9 cellular contexts compared by ENCODE assay signal in the genomic region with DNA sequence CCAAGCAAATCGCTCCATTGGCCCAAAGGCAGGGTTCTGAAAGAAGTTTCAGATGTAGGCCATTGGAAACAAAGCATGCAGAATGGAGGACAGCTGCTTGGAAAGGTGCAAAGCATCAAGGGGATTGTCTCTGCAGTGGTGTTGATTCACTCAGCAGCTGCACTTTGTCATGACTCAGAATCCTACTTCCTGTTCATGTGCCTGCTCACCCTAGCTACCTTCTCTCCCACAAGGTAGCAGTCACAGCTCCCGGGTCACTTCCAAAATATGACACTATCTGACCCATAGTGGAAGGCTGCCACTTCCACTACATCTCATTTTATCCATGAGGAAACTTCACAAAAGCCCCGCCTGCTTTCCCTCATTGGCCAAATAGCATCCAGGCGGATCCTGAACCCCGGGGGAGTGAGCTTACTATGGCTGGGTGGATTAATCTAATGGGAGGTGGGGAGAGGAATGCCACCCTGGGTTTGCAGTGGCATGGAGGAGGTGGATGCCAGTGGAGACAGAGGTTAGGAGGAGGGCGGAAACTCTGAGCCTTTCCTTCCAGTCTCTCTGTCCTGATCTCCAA.
DNase-seq lines count a peak whose midpoint lies in the region; ATAC-seq and TF ChIP-seq lines count a peak whose summit lies in the region.
"Had no signal": no experiment of that assay in that cellular context is flagged by ENCODE, and none has a peak within 500 bp of the region (broad histone marks: within the 10 kb centered on the region; RNA-seq: fewer than 3 reads in every experiment).

No MANE protein-coding gene starts in this region.

- peaks cover 72% of the 10 kb centered on the region for H3K27me3 ChIP-seq in left ventricle myocardium inferior (ENCODE audit: low read depth)

- peaks cover 16% of the 10 kb centered on the region for H3K9me3 ChIP-seq in left ventricle myocardium inferior (replicated peaks)

- intact Hi-C loops in left ventricle myocardium inferior (cut with micrococcal nuclease) = no loop called here

- DNase-seq in ELR (ENCODE audit: low read depth) (peak; percentile 55), M059J (ENCODE audit: low read depth) (peak; percentile 74), choroid plexus epithelial cell (ENCODE audit: low read depth) (peak; percentile 18), left ventricle myocardium inferior (no peak), GM13976 (ENCODE audit: low spot score) (no peak), NAMALWA (ENCODE audit: low spot score) (no peak)
- DNase-seq: NCI-H524 had no signal

- peaks cover 6% of the 10 kb centered on the region for H3K4me1 ChIP-seq in left ventricle myocardium inferior

- H3K36me3 ChIP-seq in left ventricle myocardium inferior = no peaks in the 10 kb centered on the region

- no peak overlapping the region for H3K27ac ChIP-seq in left ventricle myocardium inferior (replicated peaks)

- no peak overlapping the region for H3K4me3 ChIP-seq in choroid plexus epithelial cell (ENCODE audit: low read depth, low read length)
- H3K4me3 ChIP-seq in left ventricle myocardium inferior = no peak overlapping the region

- in situ Hi-C loops in GM13976 (cut with MboI; ENCODE audit: low sequenced_read_pairs, unreplicated experiment) = no loop called here

- TF ChIP-seq CTCF in choroid plexus epithelial cell (conservative IDR thresholded peaks at IDR 0.05; ENCODE audit: low read depth, low read length) = no peak
- no peak for TF ChIP-seq CTCF in left ventricle myocardium inferior (IDR thresholded peaks at IDR 0.05; ENCODE audit: borderline replicate concordance)
- TF ChIP-seq CTCF in GM13976 (IDR thresholded peaks at IDR 0.05; ENCODE audit: borderline replicate concordance, control extremely low read depth, extremely low read depth, insufficient read depth, missing control alignments) = no peak

- peak; percentile 65 for ATAC-seq in GM21515 (IDR thresholded peaks at IDR 0.05; ENCODE audit: unreplicated experiment)
- no peak for ATAC-seq in HG03135 (IDR thresholded peaks at IDR 0.05; ENCODE audit: unreplicated experiment)

Comparison
In these comparisons a context has a peak if more than half of its experiments do, and no peak if none do; other contexts are left out.
1. DNase-seq: peak in ELR (single experiment), M059J (single experiment) and choroid plexus epithelial cell (single experiment); none in left ventricle myocardium inferior (single experiment), GM13976 (single experiment) and NAMALWA (single experiment).